28 cellular contexts compared by ENCODE assay signal in genomic region chr10:7171825-7172224, GRCh38.
"Had no signal": no experiment of that assay in that cellular context is flagged by ENCODE, and none has a peak within 500 bp of the region (broad histone marks: within the 10 kb centered on the region; RNA-seq: fewer than 3 reads in every experiment).

No MANE protein-coding gene starts in this region.

- ATAC-seq: naive thymus-derived CD8-positive, alpha-beta T cell; natural killer cell treated with Interleukin-12 subunit alpha and Interleukin-12 subunit beta and Interleukin-15 and Interleukin-18, amount 100 ng/mL, for 72 hours; psoas muscle; right cardiac atrium; sciatic nerve; stimulated activated effector memory CD8-positive, alpha-beta T cell treated with anti-CD3 and anti-CD28 coated beads, Interleukin-12 subunit alpha, Interleukin-12 subunit beta, amount 100 ng/mL, for 72 hours; stimulated activated naive B cell treated with anti-CD40 and anti-IgM and Interleukin-4, amounts not matched to agents 10 μg/mL and 1 μg/mL and 100 μg/mL, for 72 hours had no signal

- H3K9me3 ChIP-seq: ovary, psoas muscle, stomach, thoracic aorta, thyroid gland, tibial nerve, upper lobe of left lung, vagina had no signal

- H3K27ac ChIP-seq: ovary, parathyroid adenoma, psoas muscle, skin epidermis, spleen, stomach, thoracic aorta, thyroid gland, tibial nerve, upper lobe of left lung, vagina had no signal

- H3K4me2 ChIP-seq: smooth muscle cell had no signal

- DNase-seq: naive thymus-derived CD8-positive, alpha-beta T cell; nephron progenitor cell; occipital lobe; ovary; posterior cingulate gyrus; psoas muscle; spleen; stimulated activated CD4-positive, alpha-beta T cell treated with anti-CD3 and anti-CD28 coated beads, Interleukin-12 subunit alpha, Interleukin-12 subunit beta, amount 100 ng/mL, for 4 hours; stimulated activated CD4-positive, alpha-beta T cell treated with anti-CD3 and anti-CD28 coated beads, Interleukin-1b, Interleukin-23, amount 100 ng/mL, for 48 hours; stimulated activated CD4-positive, alpha-beta T cell treated with anti-CD3 and anti-CD28 coated beads, Interleukin-2, amount 100 ng/mL, for 48 hours; stimulated activated CD4-positive, alpha-beta T cell treated with anti-CD3 and anti-CD28 coated beads, Interleukin-4, amount 100 ng/mL, for 24 hours; stimulated activated naive B cell treated with anti-CD40 and anti-IgM and Interleukin-4, amounts not matched to agents 10 μg/mL and 1 μg/mL and 100 μg/mL, for 72 hours; stimulated activated naive CD4-positive, alpha-beta T cell treated with Interleukin-2 at 50 U/mL for 16 hours; stomach; thyroid gland; trophoblast cell had no signal

- H3K4me3 ChIP-seq: ovary, psoas muscle, skin epidermis, smooth muscle cell, spleen, stomach, thoracic aorta, thyroid gland, tibial nerve, upper lobe of left lung, vagina had no signal

- H3K4me1 ChIP-seq: psoas muscle, spleen, thyroid gland, tibial nerve, upper lobe of left lung, vagina had no signal

- H3K27me3 ChIP-seq: ovary, spleen, stomach, thyroid gland, tibial nerve, upper lobe of left lung, vagina had no signal

- FAIRE-seq: urothelium cell line had no signal

- H3K79me2 ChIP-seq: parathyroid adenoma had no signal

- H3K36me3 ChIP-seq: ovary, thoracic aorta had no signal

- H2AFZ ChIP-seq: parathyroid adenoma had no signal

- H3K9ac ChIP-seq: parathyroid adenoma had no signal
